Comparison of ENCODE assay signal across 1 cellular context in genomic region chr13:99693351-99693750, GRCh38.
TF ChIP-seq lines count a peak whose summit lies in the region.

No MANE protein-coding gene starts in this region.

TF ChIP-seq in H1, 55 proteins besides CTCF, POLR2A, EP300 and RAD21:
- no peak for TF ChIP-seq CEBPB (IDR thresholded peaks at IDR 0.05; ENCODE audit: low read depth, low read length)
- TF ChIP-seq BACH1 (IDR thresholded peaks at IDR 0.05; ENCODE audit: low read length), result no peak
- TF ChIP-seq KDM5A (IDR thresholded peaks at IDR 0.05; ENCODE audit: low read length), result no peak
- no peak for TF ChIP-seq HDAC6 (IDR thresholded peaks at IDR 0.05; ENCODE audit: low read depth, low read length)
- no peak for TF ChIP-seq FOSL1 (IDR thresholded peaks at IDR 0.05; ENCODE audit: insufficient read depth, low read depth, low read length)
- no peak for TF ChIP-seq CBX8 (IDR thresholded peaks at IDR 0.05; ENCODE audit: borderline replicate concordance, low read depth, low read length)
- no peak for TF ChIP-seq E2F6 (IDR thresholded peaks at IDR 0.05)
- no peak for TF ChIP-seq MAX (IDR thresholded peaks at IDR 0.05)
